ENCODE assay signal across 20 cellular contexts in genomic region chr10:79259834-79260233, GRCh38.
DNase-seq lines count a peak whose midpoint lies in the region; ATAC-seq, FAIRE-seq and TF ChIP-seq lines count a peak whose summit lies in the region.
"Had no signal": no experiment of that assay in that cellular context is flagged by ENCODE, and none has a peak within 500 bp of the region (broad histone marks: within the 10 kb centered on the region; RNA-seq: fewer than 3 reads in every experiment).

No MANE protein-coding gene starts in this region.

- peak overlapping the region in 7 of 8 donors; percentile 3 to 79 (median 56) for H3K27ac Mint-ChIP-seq in CD8-positive, alpha-beta memory T cell

- H3K9me3 ChIP-seq in CD8-positive, alpha-beta memory T cell (ENCODE audit: low read length): no peaks in the 10 kb centered on the region
- H3K9me3 ChIP-seq in osteoblast (ENCODE audit: low read depth, low read length): no peaks in the 10 kb centered on the region
- no peaks in the 10 kb centered on the region for H3K9me3 ChIP-seq in colonic mucosa
- H3K9me3 ChIP-seq: ascending aorta, thyroid gland had no signal

- peaks cover 21 to 54% (median 24%) of the 10 kb centered on the region in 3 donors for H3K4me1 Mint-ChIP-seq in CD8-positive, alpha-beta memory T cell

- POLR2A ChIA-PET in CD8-positive, alpha-beta memory T cell (lab: Charles Lee): no interaction called here

- peak; percentile 75 for ATAC-seq in HG02885 (IDR thresholded peaks at IDR 0.05; ENCODE audit: poor library complexity, unreplicated experiment)
- ATAC-seq: right cardiac atrium had no signal

- peak overlapping the region in 2 of 7 donors; percentile 16 to 44 for H3K4me3 Mint-ChIP-seq in CD8-positive, alpha-beta memory T cell

- intact Hi-C loops in colonic mucosa (cut with DNase I): no loop called here

- no peak overlapping the region for H2AFZ ChIP-seq in osteoblast (ENCODE audit: low read length)

- FAIRE-seq in bronchial epithelial cell (lab: Jason Lieb, UNC): peak; percentile 13
- FAIRE-seq: GM18507, islet of Langerhans had no signal

- peaks cover 75% of the 10 kb centered on the region for H4K20me1 ChIP-seq in osteoblast (ENCODE audit: insufficient read depth, low read length)

- H3K79me2 ChIP-seq in osteoblast (ENCODE audit: insufficient read depth, low read length): peaks cover 96% of the 10 kb centered on the region

- H3K27me3 ChIP-seq in CD8-positive, alpha-beta memory T cell (ENCODE audit: insufficient read depth, low read length, poor library complexity, severe bottlenecking): no peaks in the 10 kb centered on the region
- H3K27me3 ChIP-seq in bronchial epithelial cell (ENCODE audit: control insufficient read depth, insufficient read depth, low read length): no peaks in the 10 kb centered on the region
- H3K27me3 ChIP-seq in osteoblast (ENCODE audit: insufficient read depth, low read length): no peaks in the 10 kb centered on the region
- H3K27me3 ChIP-seq in colonic mucosa: no peaks in the 10 kb centered on the region
- H3K27me3 ChIP-seq: ascending aorta, thyroid gland had no signal

- no peak overlapping the region for H3K9ac ChIP-seq in colonic mucosa (ENCODE audit: low read depth in 2 of 2, low read length in 2 of 2)

- H3K4me1 ChIP-seq in CD8-positive, alpha-beta memory T cell (ENCODE audit: insufficient read depth, low read length): no peaks in the 10 kb centered on the region
- H3K4me1 ChIP-seq in osteoblast (ENCODE audit: insufficient read depth, low read length) (peaks cover 19% of the 10 kb centered on the region), colonic mucosa (no peaks in the 10 kb centered on the region)

- no peak for DNase-seq in CD8-positive, alpha-beta memory T cell
- DNase-seq in bronchial epithelial cell (ENCODE audit: low read depth) (no peak), osteoblast (ENCODE audit: insufficient read length, low spot score, missing footprints) (no peak), foreskin fibroblast (no peak), GM19238 (ENCODE audit: insufficient read length, low spot score) (no peak), HuH-7 (ENCODE audit: low spot score) (no peak), colonic mucosa (no peak)
- DNase-seq: activated gamma-delta T cell; DMS 273 treated with DMSO at 0.1 percent for 48 hours; NCI-H1048; NCI-H2107; NCI-H82; right cardiac atrium; stimulated activated CD4-positive, alpha-beta T cell treated with anti-CD3 and anti-CD28 coated beads, Interleukin-1b, Interleukin-23, amount 100 ng/mL, for 48 hours; thyroid gland had no signal

- no peak overlapping the region for H3K4me2 ChIP-seq in osteoblast (ENCODE audit: insufficient read depth, low read length)

- CTCF ChIA-PET in CD8-positive, alpha-beta memory T cell (lab: Charles Lee): interaction anchor here (1.6 kb wide), 1 partner anchor 8 kb away, joined by 3 read pairs; no protein-coding TSS in a partner anchor

- no peaks in the 10 kb centered on the region for H3K9me3 Mint-ChIP-seq in CD8-positive, alpha-beta memory T cell

- H3K4me3 ChIP-seq in CD8-positive, alpha-beta memory T cell (ENCODE audit: low read length): no peak overlapping the region
- H3K4me3 ChIP-seq in bronchial epithelial cell (ENCODE audit: low read depth, low read length) (no peak overlapping the region), osteoblast (ENCODE audit: insufficient read depth, low read length) (no peak overlapping the region), foreskin fibroblast (ENCODE audit: low read depth in 1 of 2, low read length in 2 of 2) (no peak overlapping the region), colonic mucosa (no peak overlapping the region)
- H3K4me3 ChIP-seq: ascending aorta, coronary artery, thyroid gland had no signal

- H3K36me3 Mint-ChIP-seq in CD8-positive, alpha-beta memory T cell: no peaks in the 10 kb centered on the region

- TF ChIP-seq CTCF in bronchial epithelial cell (IDR thresholded peaks at IDR 0.05; ENCODE audit: insufficient read depth, low read length, severe bottlenecking): no peak
- TF ChIP-seq CTCF in osteoblast (IDR thresholded peaks at IDR 0.05; ENCODE audit: extremely low read depth, low read depth, low read length): no peak
- TF ChIP-seq CTCF in foreskin fibroblast (IDR thresholded peaks at IDR 0.05; ENCODE audit: low read depth, low read length): no peak
- TF ChIP-seq CTCF in colonic mucosa (IDR thresholded peaks at IDR 0.05): no peak

- no peaks in the 10 kb centered on the region for H3K36me3 ChIP-seq in CD8-positive, alpha-beta memory T cell (ENCODE audit: insufficient read depth, low read length)
- H3K36me3 ChIP-seq in bronchial epithelial cell (ENCODE audit: control insufficient read depth, insufficient read depth, low read length) (peaks cover 4% of the 10 kb centered on the region), osteoblast (ENCODE audit: insufficient read depth, low read length) (peaks cover 37% of the 10 kb centered on the region), colonic mucosa (no peaks in the 10 kb centered on the region)
- H3K36me3 ChIP-seq: ascending aorta, thyroid gland had no signal

- no peaks in the 10 kb centered on the region for H3K27me3 Mint-ChIP-seq in CD8-positive, alpha-beta memory T cell

- H3K27ac ChIP-seq in CD8-positive, alpha-beta memory T cell (ENCODE audit: low read depth, low read length): no peak overlapping the region
- H3K27ac ChIP-seq in osteoblast (ENCODE audit: low read depth, low read length): peak overlapping the region; percentile 8
- no peak overlapping the region for H3K27ac ChIP-seq in colonic mucosa
- H3K27ac ChIP-seq: ascending aorta, coronary artery had no signal
